ENCODE assay signal across 9 cellular contexts in genomic region chr3:184230603-184231528, GRCh38. TPM values are rescaled to one million over a fixed set of nuclear protein-coding genes. Genes with fewer than 3 reads are reported as not detected.
A peak's percentile ranks its signal among the peaks of the same experiment; 100 is the strongest.
DNase-seq lines count a peak whose midpoint lies in the region; ATAC-seq and TF ChIP-seq lines count a peak whose summit lies in the region.
"Had no signal": no experiment of that assay in that cellular context is flagged by ENCODE, and none has a peak within 500 bp of the region (broad histone marks: within the 10 kb centered on the region; RNA-seq: fewer than 3 reads in every experiment).

No MANE protein-coding gene starts in this region.

- H3K9ac ChIP-seq in trophoblast cell (ENCODE audit: low read length), result no peak overlapping the region

- no TSS peak for BruUV-seq in OCI-LY7 (replicated peaks; lab: Mats Ljungman, UMichigan)

- H3K36me3 ChIP-seq in DOHH2 (ENCODE audit: control insufficient read depth, low read length), result no peaks in the 10 kb centered on the region
- H3K36me3 ChIP-seq in trophoblast cell (ENCODE audit: control insufficient read depth in 1 of 2, insufficient read depth in 2 of 2, low read length in 2 of 2), result no peaks in the 10 kb centered on the region
- H3K36me3 ChIP-seq in OCI-LY7 (ENCODE audit: insufficient read depth, low read length), result no peaks in the 10 kb centered on the region

- H2AFZ ChIP-seq in trophoblast cell (ENCODE audit: insufficient read depth, low read length, poor library complexity) (peak overlapping the region; percentile 40), OCI-LY7 (ENCODE audit: low read length) (no peak overlapping the region)

- H2BK5ac ChIP-seq in trophoblast cell (ENCODE audit: low read depth, low read length, poor library complexity), result no peak overlapping the region

- H4K20me1 ChIP-seq in DOHH2 (ENCODE audit: control insufficient read depth, insufficient read depth, low read depth, low read length) (0 out of 2 replicates have a peak, but pooled peaks cover 6% of the 10 kb centered on the region), OCI-LY7 (ENCODE audit: insufficient read depth, low read length) (no peaks in the 10 kb centered on the region)

- H2AK5ac ChIP-seq in trophoblast cell (ENCODE audit: low read length), result no peak overlapping the region

- H2BK12ac ChIP-seq in trophoblast cell (ENCODE audit: low read length), result no peak overlapping the region

- POLR2A ChIA-PET in OCI-LY7 (lab: Charles Lee), result no interaction called here

- no peak overlapping the region for H3K18ac ChIP-seq in trophoblast cell (ENCODE audit: low read length)

- no CpG with 5 or more reads among the region's 79 CpGs for WGBS in trophoblast cell (ENCODE audit: extremely low coverage, insufficient coverage, insufficient read length)

- ATAC-seq in GM19463 (IDR thresholded peaks at IDR 0.05; ENCODE audit: unreplicated experiment) (no peak), GM19023 (IDR thresholded peaks at IDR 0.05; ENCODE audit: unreplicated experiment) (no peak)

- 0 out of 2 replicates have a peak, but pooled peaks cover 3% of the 10 kb centered on the region for H3F3A ChIP-seq in DOHH2 (ENCODE audit: control insufficient read depth, insufficient read depth)

- CTCF ChIA-PET in OCI-LY7 (lab: Charles Lee; ENCODE audit: unreplicated experiment), result no interaction called here

- no peak overlapping the region for H3K14ac ChIP-seq in trophoblast cell (ENCODE audit: low read length)

- H3K9me3 ChIP-seq in DOHH2 (ENCODE audit: control insufficient read depth, insufficient read depth, low read length) (no peaks in the 10 kb centered on the region), trophoblast cell (ENCODE audit: insufficient read depth, low read depth, low read length) (peaks cover 2% of the 10 kb centered on the region), OCI-LY7 (ENCODE audit: low read length) (no peaks in the 10 kb centered on the region)

- H3K9me2 ChIP-seq in DOHH2 (replicated peaks; ENCODE audit: control insufficient read depth, low read length) (no peaks in the 10 kb centered on the region), OCI-LY7 (ENCODE audit: insufficient read depth, low read length) (no peaks in the 10 kb centered on the region)

- H3K4me2 ChIP-seq in DOHH2 (ENCODE audit: low read length) (peak overlapping the region; percentile 74; the same call in 1 of the 2 replicates), trophoblast cell (ENCODE audit: low read length) (peak overlapping the region; percentile 37), OCI-LY7 (ENCODE audit: low read length) (no peak overlapping the region)

- H3K27ac ChIP-seq in DOHH2 (ENCODE audit: low read depth, low read length) (no peak overlapping the region), dorsolateral prefrontal cortex (peak overlapping the region in 34 of 59 donors; percentile 5 to 89 (median 66)), trophoblast cell (ENCODE audit: low read depth, low read length) (no peak overlapping the region), OCI-LY7 (ENCODE audit: low read depth, low read length, poor library complexity, severe bottlenecking) (no peak overlapping the region)

- H3K27me3 ChIP-seq in DOHH2 (ENCODE audit: control insufficient read depth, low read length), result peaks cover 59% of the 10 kb centered on the region
- peaks cover 0 to 25% (median 3%) of the 10 kb centered on the region in 45 donors for H3K27me3 ChIP-seq in dorsolateral prefrontal cortex
- H3K27me3 ChIP-seq in trophoblast cell (ENCODE audit: insufficient read depth, low read length), result peaks cover 51% of the 10 kb centered on the region

- H2BK120ac ChIP-seq in trophoblast cell (ENCODE audit: insufficient read depth, low read length, poor library complexity), result no peak overlapping the region

- intact Hi-C loops in dorsolateral prefrontal cortex (cut with DNase I), result loop anchor here in 1 of 2 donors (5.0 kb wide), 1 partner anchor 44 kb away; the partner anchor contains the start of gene ABCF3
- intact Hi-C loops in OCI-LY7 (cut with micrococcal nuclease; ENCODE audit: unreplicated experiment), result no loop called here

- no peaks in the 10 kb centered on the region for H3K79me1 ChIP-seq in trophoblast cell (ENCODE audit: low read length)

- H3K4me3 ChIP-seq in DOHH2 (ENCODE audit: low read length) (no peak overlapping the region), dorsolateral prefrontal cortex (peak overlapping the region in 58 of 59 donors; percentile 48 to 80 (median 68)), trophoblast cell (ENCODE audit: low read depth, low read length) (no peak overlapping the region), OCI-LY7 (ENCODE audit: low read depth, low read length, poor library complexity, severe bottlenecking) (no peak overlapping the region)

- TF ChIP-seq CTCF in DOHH2 (IDR thresholded peaks at IDR 0.05; ENCODE audit: low read depth, low read length, poor library complexity, severe bottlenecking) (no peak), dorsolateral prefrontal cortex (IDR thresholded peaks at IDR 0.05 in 54 of 56, conservative IDR thresholded peaks at IDR 0.05 in 2 of 56; ENCODE audit: low read depth in 1 of 56, partially characterized antibody in 56 of 56) (no peak), OCI-LY7 (conservative IDR thresholded peaks at IDR 0.05; ENCODE audit: low read length) (no peak)

- no peak overlapping the region for H4K12ac ChIP-seq in trophoblast cell (ENCODE audit: low read depth, low read length)

- peak; percentile 85 to 91 for DNase-seq in NCI-H2081 (lab: John Stamatoyannopoulos, UW)
- DNase-seq in dorsolateral prefrontal cortex, result peak in 5 of 10 donors; percentile 24 to 80 (median 44)
- DNase-seq in trophoblast cell, result peak; percentile 37 to 77
- DNase-seq in AML-193 (lab: John Stamatoyannopoulos, UW), result no peak
- no peak for DNase-seq in OCI-LY7 (ENCODE audit: low spot score)

- no peak overlapping the region for H4K91ac ChIP-seq in trophoblast cell (ENCODE audit: low read depth, low read length)

- no peak overlapping the region for H3K23ac ChIP-seq in trophoblast cell (ENCODE audit: low read length)

- no peaks in the 10 kb centered on the region for H3K79me2 ChIP-seq in DOHH2 (ENCODE audit: control insufficient read depth, low read length)
- H3K79me2 ChIP-seq in trophoblast cell (ENCODE audit: control insufficient read depth, insufficient read depth, low read length, poor library complexity), result no peaks in the 10 kb centered on the region
- H3K79me2 ChIP-seq in OCI-LY7 (ENCODE audit: insufficient read depth, low read depth, low read length), result no peaks in the 10 kb centered on the region

- H3K4me1 ChIP-seq in DOHH2 (ENCODE audit: control insufficient read depth, low read length) (peaks cover 24% of the 10 kb centered on the region), trophoblast cell (ENCODE audit: control insufficient read depth in 1 of 2, insufficient read depth in 2 of 2, low read length in 2 of 2) (peaks cover 6% of the 10 kb centered on the region in 2 experiments), OCI-LY7 (ENCODE audit: insufficient read depth, low read length, poor library complexity, severe bottlenecking) (peaks cover 7% of the 10 kb centered on the region)

- no peak overlapping the region for H3K4ac ChIP-seq in trophoblast cell (ENCODE audit: low read depth, low read length)

- no peak overlapping the region for H4K8ac ChIP-seq in trophoblast cell (ENCODE audit: low read depth, low read length)

RNA-seq across cellular contexts. Expression of gene VWA5B2, which starts 1.5 kb away (rescaled TPM):
- total RNA-seq in dorsolateral prefrontal cortex (100 to 1,000 TPM in 1 of 120 experiments, 10 to 100 TPM in 119; 22.0 to 127 (median 48.6) TPM), OCI-LY7 (2022) (not detected in 2 replicates)
- polyA plus RNA-seq in trophoblast cell (2013), result 0.01 TPM in 2 replicates
- total RNA-seq in OCI-LY7 (2014; rRNA removed; shearing (Covaris generic)), result not detected in 2 replicates
- total RNA-seq: T-helper 1 cell treated with Interleukin-12 subunit alpha and Interleukin-12 subunit beta and Interleukin-4 antibody, amounts not matched to agents 30 ng/mL and 1 ng/mL, for 36 hours had no signal

RNA-seq across cellular contexts. Expression of gene ALG3, which starts 17.9 kb away (rescaled TPM):
- 10 to 100 TPM; 10.2 to 27.1 (median 17.8) TPM for total RNA-seq in dorsolateral prefrontal cortex
- 48.2 and 49.8 TPM in 2 replicates for polyA plus RNA-seq in trophoblast cell (2013)
- 35.3 and 45.3 TPM in 2 replicates for total RNA-seq in OCI-LY7 (2014; rRNA removed; shearing (Covaris generic))
- 60.2 and 61.0 TPM in 2 replicates for total RNA-seq in OCI-LY7 (2022)

RNA-seq across cellular contexts. Expression of gene EEF1AKMT4, which starts 18.6 kb away (rescaled TPM):
- total RNA-seq in dorsolateral prefrontal cortex, result 1 to 10 TPM in 9 of 120 experiments, under 1 TPM in 71, not detected in 40; 0.25 to 1.6 (median 0.52) TPM
- polyA plus RNA-seq in trophoblast cell (2013), result 6.1 and 6.2 TPM in 2 replicates
- 18.8 and 20.1 TPM in 2 replicates for total RNA-seq in OCI-LY7 (2014; rRNA removed; shearing (Covaris generic))
- 13.2 and 18.8 TPM in 2 replicates for total RNA-seq in OCI-LY7 (2022)

RNA-seq across cellular contexts. Expression of gene CAMK2N2, which starts 30.5 kb away (rescaled TPM):
- total RNA-seq in dorsolateral prefrontal cortex (10 to 100 TPM; 12.9 to 76.7 (median 45.6) TPM), OCI-LY7 (2022) (0.28 TPM in 1 of 2 replicates, not detected in the other)
- polyA plus RNA-seq in trophoblast cell (2013), result 0.42 and 0.47 TPM in 2 replicates
- not detected in 2 replicates for total RNA-seq in OCI-LY7 (2014; rRNA removed; shearing (Covaris generic))

RNA-seq across cellular contexts. Expression of gene ABCF3, which starts 44.9 kb away (rescaled TPM):
- 100 to 1,000 TPM in 54 of 120 experiments, 10 to 100 TPM in 66; 72.1 to 140 (median 98.1) TPM for total RNA-seq in dorsolateral prefrontal cortex
- polyA plus RNA-seq in trophoblast cell (2013), result 31.9 and 32.0 TPM in 2 replicates
- total RNA-seq in OCI-LY7 (2014; rRNA removed; shearing (Covaris generic)), result 38.9 and 51.6 TPM in 2 replicates
- 59.0 and 67.1 TPM in 2 replicates for total RNA-seq in OCI-LY7 (2022)

Comparison
In these comparisons a context has a peak if more than half of its experiments do, and no peak if none do; other contexts are left out.
1. H3K27ac ChIP-seq: peak in dorsolateral prefrontal cortex (34 of 59); none in DOHH2 (single experiment), trophoblast cell (single experiment) and OCI-LY7 (single experiment).
2. H3K4me3 ChIP-seq: peak in dorsolateral prefrontal cortex (58 of 59); none in DOHH2 (single experiment), trophoblast cell (single experiment) and OCI-LY7 (single experiment).
3. DNase-seq: peak in NCI-H2081 (2 of 2) and trophoblast cell (2 of 2); none in AML-193 (0 of 2) and OCI-LY7 (single experiment).
4. RNA of gene VWA5B2, which starts 1.5 kb away (total RNA-seq): 22.0 to 127 TPM in dorsolateral prefrontal cortex; not detected in OCI-LY7; every median in the first group is over 10 times any median in the second.
5. RNA of gene EEF1AKMT4, which starts 18.6 kb away (total RNA-seq): 13.2 to 20.1 TPM in OCI-LY7; 0.25 to 1.6 TPM in dorsolateral prefrontal cortex; every median in the first group is over 4 times any median in the second.